Comparison of ENCODE assay signal across 23 cellular contexts in genomic region chr18:78685250-78685979, GRCh38.
"Had no signal": no experiment of that assay in that cellular context is flagged by ENCODE, and none has a peak within 500 bp of the region (broad histone marks: within the 10 kb centered on the region; RNA-seq: fewer than 3 reads in every experiment).

No MANE protein-coding gene starts in this region.

- H3K36me3 Mint-ChIP-seq: immature natural killer cell had no signal

- DNase-seq: cerebellar nuclear complex; effector CD8-positive, alpha-beta T cell; effector memory CD8-positive, alpha-beta T cell; endodermal cell; erythroblast; esophagus squamous epithelium; foreskin fibroblast; foreskin melanocyte; gastrocnemius medialis; glutamatergic neuron; heart right ventricle; hippocampal formation; immature natural killer cell; islet precursor cell; kidney; kidney glomerular epithelial cell; left colon; left ventricle myocardium inferior; lower lobe of right lung; mesenchymal stem cell; midbrain had no signal

- H3K36me3 ChIP-seq: esophagus squamous epithelium, gastrocnemius medialis, heart right ventricle, left ventricle myocardium inferior, lower lobe of right lung had no signal

- H3K27ac ChIP-seq: coronary artery, epithelial cell of prostate, esophagus squamous epithelium, gastrocnemius medialis, heart right ventricle, left ventricle myocardium inferior, lower lobe of right lung had no signal

- H3K4me3 ChIP-seq: coronary artery, esophagus squamous epithelium, gastrocnemius medialis, heart right ventricle, left ventricle myocardium inferior, lower lobe of right lung had no signal

- H3K4me1 ChIP-seq: esophagus squamous epithelium, gastrocnemius medialis, heart right ventricle, left ventricle myocardium inferior, lower lobe of right lung had no signal

- H3K4me3 Mint-ChIP-seq: effector memory CD8-positive, alpha-beta T cell; endodermal cell; immature natural killer cell had no signal

- H3K9me3 Mint-ChIP-seq: effector memory CD8-positive, alpha-beta T cell; endodermal cell; immature natural killer cell had no signal

- H3K4me1 Mint-ChIP-seq: endodermal cell, immature natural killer cell had no signal

- H3K9me3 ChIP-seq: esophagus squamous epithelium, gastrocnemius medialis, heart right ventricle, left ventricle myocardium inferior, lower lobe of right lung had no signal

- H3K27ac Mint-ChIP-seq: effector memory CD8-positive, alpha-beta T cell; endodermal cell; immature natural killer cell had no signal

- H3K27me3 ChIP-seq: esophagus squamous epithelium, gastrocnemius medialis had no signal
